Comparison of ENCODE assay signal across 10 cellular contexts in genomic region chr1:209411491-209411929, GRCh38.
DNase-seq lines count a peak whose midpoint lies in the region; ATAC-seq and TF ChIP-seq lines count a peak whose summit lies in the region.
"Had no signal": no experiment of that assay in that cellular context is flagged by ENCODE, and none has a peak within 500 bp of the region (broad histone marks: within the 10 kb centered on the region; RNA-seq: fewer than 3 reads in every experiment).

No MANE protein-coding gene starts in this region.

- dilution Hi-C loops in IMR-90 (cut with HindIII; ENCODE audit: low sequenced_read_pairs, unreplicated experiment): no loop called here

- H2BK20ac ChIP-seq in IMR-90 (ENCODE audit: low read depth, low read length): peak overlapping the region; percentile 27; the same call in 1 of the 2 replicates

- H3K4me1 Mint-ChIP-seq in activated naive CD4-positive, alpha-beta T cell treated with anti-CD3 and anti-CD28 coated beads, Interleukin-2, amount 10 ng/mL, durations not matched to agents 7 days and 5 days: no peaks in the 10 kb centered on the region

- peak overlapping the region; percentile 42 for H3K4ac ChIP-seq in IMR-90 (ENCODE audit: low read depth, low read length)

- H3K36me3 ChIP-seq in IMR-90 (ENCODE audit: control insufficient read depth, insufficient read depth, low read length) (no peaks in the 10 kb centered on the region), hepatocyte (replicated peaks; ENCODE audit: insufficient read depth, low read depth) (no peaks in the 10 kb centered on the region), subcutaneous abdominal adipose tissue (ENCODE audit: control insufficient read depth in 5 of 5, insufficient read depth in 5 of 5, low read length in 5 of 5) (no peaks in the 10 kb centered on the region)

- H2AFZ ChIP-seq in IMR-90 (replicated peaks; ENCODE audit: low read length, poor library complexity) (no peak overlapping the region), hepatocyte (no peak overlapping the region)
- H2AFZ ChIP-seq: parathyroid adenoma had no signal

- no peaks in the 10 kb centered on the region; the same call in 1 of the 2 replicates for H3K9me1 ChIP-seq in IMR-90 (ENCODE audit: insufficient read depth, low read length)

- WGBS in IMR-90 (ENCODE audit: extremely low coverage in 2 of 2, insufficient read length in 1 of 2), 2 experiments: no CpG with 5 or more reads among the region's 3 CpGs
- 64% methylated on average over 3 of the region's 3 CpGs for WGBS in hepatocyte (ENCODE audit: low lambda C conversion rate, missing lambda C conversion rate)

- H4K8ac ChIP-seq in IMR-90 (ENCODE audit: low read depth in 2 of 2, low read length in 2 of 2): peak overlapping the region in 1 of 2 experiments; percentile 59; a peak in 2 of 4 replicates

- no peaks in the 10 kb centered on the region for H3K9me3 Mint-ChIP-seq in activated naive CD4-positive, alpha-beta T cell treated with anti-CD3 and anti-CD28 coated beads, Interleukin-2, amount 10 ng/mL, durations not matched to agents 7 days and 5 days

- H2AK5ac ChIP-seq in IMR-90 (ENCODE audit: low read depth, low read length): peak overlapping the region; percentile 55; the same call in 1 of the 2 replicates

- no peaks in the 10 kb centered on the region for H3K9me2 ChIP-seq in hepatocyte (replicated peaks; ENCODE audit: insufficient read depth)

- H3K4me2 ChIP-seq in IMR-90 (ENCODE audit: low read depth, low read length): no peak overlapping the region
- no peak overlapping the region for H3K4me2 ChIP-seq in hepatocyte

- POLR2A ChIA-PET in IMR-90 (lab: Charles Lee; ENCODE audit: unreplicated experiment): no interaction called here

- DNase-seq in IMR-90 (peak; percentile 41), astrocyte of the spinal cord (ENCODE audit: low read depth, low spot score) (peak; percentile 32), hepatocyte (ENCODE audit: low spot score) (no peak)
- no peak for DNase-seq in activated naive CD4-positive, alpha-beta T cell treated with anti-CD3 and anti-CD28 coated beads, Interleukin-2, amount 10 ng/mL, durations not matched to agents 7 days and 5 days
- DNase-seq: activated naive CD4-positive, alpha-beta T cell treated with anti-CD3 and anti-CD28 coated beads, Interleukin-2, amount 50 U/mL, for 16 hours; stimulated activated CD8-positive, alpha-beta memory T cell treated with anti-CD3 and anti-CD28 coated beads, Interleukin-4, amount 100 ng/mL, for 48 hours had no signal

- no peak overlapping the region for H3K9ac ChIP-seq in IMR-90 (ENCODE audit: low read depth, low read length)
- H3K9ac ChIP-seq in subcutaneous abdominal adipose tissue (ENCODE audit: low read length in 5 of 5): peak overlapping the region in 1 of 5 donors; percentile 38
- H3K9ac ChIP-seq: parathyroid adenoma had no signal

- H3K4me3 Mint-ChIP-seq in activated naive CD4-positive, alpha-beta T cell treated with anti-CD3 and anti-CD28 coated beads, Interleukin-2, amount 10 ng/mL, durations not matched to agents 7 days and 5 days: no peak overlapping the region

- peak overlapping the region; percentile 71 for H2BK120ac ChIP-seq in IMR-90 (ENCODE audit: low read depth, low read length)

- TF ChIP-seq CTCF in IMR-90 (conservative IDR thresholded peaks at IDR 0.05; ENCODE audit: low read depth, low read length) (no peak), astrocyte of the spinal cord (IDR thresholded peaks at IDR 0.05; ENCODE audit: low read depth, low read length) (no peak), hepatocyte (IDR thresholded peaks at IDR 0.05; ENCODE audit: poor library complexity) (no peak)

- no peak overlapping the region for H3K4me3 ChIP-seq in IMR-90 (ENCODE audit: insufficient read depth, low read depth, low read length)
- H3K4me3 ChIP-seq in astrocyte of the spinal cord (ENCODE audit: low read depth, low read length): no peak overlapping the region
- no peak overlapping the region for H3K4me3 ChIP-seq in hepatocyte
- H3K4me3 ChIP-seq in subcutaneous abdominal adipose tissue (ENCODE audit: low read depth in 1 of 5, low read length in 5 of 5): no peak overlapping the region

- no peak overlapping the region for H3K23ac ChIP-seq in IMR-90 (ENCODE audit: low read depth, low read length)

- H3K79me1 ChIP-seq in IMR-90 (ENCODE audit: low read depth in 1 of 2, low read length in 2 of 2): no peaks in the 10 kb centered on the region

- H3K56ac ChIP-seq in IMR-90 (ENCODE audit: extremely low read depth, insufficient read depth, low read length): 0 out of 2 replicates have a peak overlapping the region, but pooled peaks have one; percentile 6

- peaks cover 27% of the 10 kb centered on the region for H3K27me3 Mint-ChIP-seq in activated naive CD4-positive, alpha-beta T cell treated with anti-CD3 and anti-CD28 coated beads, Interleukin-2, amount 10 ng/mL, durations not matched to agents 7 days and 5 days

- peak overlapping the region; percentile 17 for H4K5ac ChIP-seq in IMR-90 (ENCODE audit: low read depth, low read length)

- TF ChIP-seq POLR2A in IMR-90 (IDR thresholded peaks at IDR 0.05; ENCODE audit: low read depth, low read length): no peak

- H4K20me1 ChIP-seq in IMR-90 (ENCODE audit: insufficient read depth, low read length): no peaks in the 10 kb centered on the region
- no peaks in the 10 kb centered on the region for H4K20me1 ChIP-seq in hepatocyte (ENCODE audit: insufficient read depth, poor library complexity, severe bottlenecking)

- no peaks in the 10 kb centered on the region for H3K36me3 Mint-ChIP-seq in activated naive CD4-positive, alpha-beta T cell treated with anti-CD3 and anti-CD28 coated beads, Interleukin-2, amount 10 ng/mL, durations not matched to agents 7 days and 5 days

- no peak for TF ChIP-seq RAD21 in IMR-90 (IDR thresholded peaks at IDR 0.05; ENCODE audit: low read length)

- H3K27me3 ChIP-seq in IMR-90 (ENCODE audit: control insufficient read depth, insufficient read depth, low read length) (no peaks in the 10 kb centered on the region; the same call in 1 of the 2 replicates), hepatocyte (no peaks in the 10 kb centered on the region), subcutaneous abdominal adipose tissue (ENCODE audit: control insufficient read depth in 5 of 5, insufficient read depth in 4 of 5, low read length in 5 of 5) (peaks cover 0 to 3% (median 0%) of the 10 kb centered on the region in 5 donors)

- no peaks in the 10 kb centered on the region for H3K79me2 ChIP-seq in hepatocyte
- H3K79me2 ChIP-seq: parathyroid adenoma had no signal

- peak overlapping the region; percentile 0 for H2AK9ac ChIP-seq in IMR-90 (replicated peaks; ENCODE audit: low read depth, low read length, poor library complexity)

- H3K27ac Mint-ChIP-seq in activated naive CD4-positive, alpha-beta T cell treated with anti-CD3 and anti-CD28 coated beads, Interleukin-2, amount 10 ng/mL, durations not matched to agents 7 days and 5 days: no peak overlapping the region

- H3K27ac ChIP-seq in IMR-90 (ENCODE audit: insufficient read depth, low read length) (peak overlapping the region; percentile 39), hepatocyte (peak overlapping the region; percentile 42), subcutaneous abdominal adipose tissue (ENCODE audit: low read depth, low read length) (peak overlapping the region; percentile 24)
- H3K27ac ChIP-seq: parathyroid adenoma had no signal

- H4K91ac ChIP-seq in IMR-90 (ENCODE audit: insufficient read depth, low read depth, low read length): peak overlapping the region; percentile 49

- in situ Hi-C loops in IMR-90 (cut with MboI; ENCODE audit: low sequenced_read_pairs) (no loop called here), astrocyte of the spinal cord (cut with HindIII; ENCODE audit: low sequenced_read_pairs) (no loop called here)

- peak overlapping the region; percentile 31 for H3K18ac ChIP-seq in IMR-90 (ENCODE audit: low read depth, low read length)

- CTCF ChIA-PET in IMR-90 (lab: Yijun Ruan, JAX): interaction anchor here (0.7 kb wide), 1 partner anchor 34 kb away, joined by 3 read pairs; no protein-coding TSS in a partner anchor
- CTCF ChIA-PET in activated naive CD4-positive, alpha-beta T cell treated with anti-CD3 and anti-CD28 coated beads, Interleukin-2, amount 10 ng/mL, durations not matched to agents 7 days and 5 days (lab: Charles Lee): interaction anchor here (0.9 kb wide), 1 partner anchor 154 kb away, joined by 4 read pairs; no protein-coding TSS in a partner anchor

- H2BK5ac ChIP-seq in IMR-90 (ENCODE audit: low read depth, low read length, poor library complexity, severe bottlenecking): peak overlapping the region; percentile 43

- H3K9me3 ChIP-seq in IMR-90 (ENCODE audit: control insufficient read depth, insufficient read depth, low read length) (peaks cover 2% of the 10 kb centered on the region; the same call in 1 of the 2 replicates), hepatocyte (ENCODE audit: low read depth) (no peaks in the 10 kb centered on the region), subcutaneous abdominal adipose tissue (ENCODE audit: control insufficient read depth in 5 of 5, low read length in 5 of 5) (no peaks in the 10 kb centered on the region)

- H3K14ac ChIP-seq in IMR-90 (replicated peaks; ENCODE audit: low read depth, low read length): no peak overlapping the region

- 0 out of 3 replicates have a peak overlapping the region, but pooled peaks have one; percentile 49 for H2BK15ac ChIP-seq in IMR-90 (ENCODE audit: low read depth, low read length)

- BruUV-seq in IMR-90 (replicated peaks; lab: Mats Ljungman, UMichigan): no TSS peak

- intact Hi-C loops in IMR-90 (cut with micrococcal nuclease): no loop called here

- ATAC-seq in IMR-90 (ENCODE audit: low read depth) (peak; percentile 54; the same call in 1 of the 2 replicates), GM18873 (IDR thresholded peaks at IDR 0.05; ENCODE audit: low FRiP score, unreplicated experiment) (no peak), GM18909 (IDR thresholded peaks at IDR 0.05; ENCODE audit: poor library complexity, unreplicated experiment) (no peak)

- H3K4me1 ChIP-seq in IMR-90 (ENCODE audit: control insufficient read depth, insufficient read depth, low read length) (peaks cover 10% of the 10 kb centered on the region), hepatocyte (ENCODE audit: insufficient read depth) (peaks cover 7% of the 10 kb centered on the region), subcutaneous abdominal adipose tissue (ENCODE audit: control insufficient read depth in 5 of 5, insufficient read depth in 5 of 5, low read length in 5 of 5) (peaks cover 0 to 9% (median 0%) of the 10 kb centered on the region in 5 donors)

TF ChIP-seq in IMR-90, 13 proteins besides CTCF, POLR2A, EP300 and RAD21 (continues in another document):
- no peak for TF ChIP-seq SMC3 (IDR thresholded peaks at IDR 0.05; ENCODE audit: low read depth, low read length)
- no peak for TF ChIP-seq MAFK (IDR thresholded peaks at IDR 0.05; ENCODE audit: low read depth, low read length)
- TF ChIP-seq NFE2L2 (IDR thresholded peaks at IDR 0.05; ENCODE audit: low read depth, low read length): no peak
- no peak for TF ChIP-seq MAZ (IDR thresholded peaks at IDR 0.05; ENCODE audit: borderline replicate concordance, low read depth, low read length)
- TF ChIP-seq FOS (IDR thresholded peaks at IDR 0.05; ENCODE audit: low read depth, low read length): no peak
- TF ChIP-seq CEBPB (IDR thresholded peaks at IDR 0.05; ENCODE audit: low read depth, low read length): no peak
- TF ChIP-seq RCOR1 (IDR thresholded peaks at IDR 0.05; ENCODE audit: insufficient replicate concordance, low read length): no peak

Comparison
In these comparisons a context has a peak if more than half of its experiments do, and no peak if none do; other contexts are left out.
1. DNase-seq: peak in IMR-90 (single experiment) and astrocyte of the spinal cord (single experiment); none in hepatocyte (single experiment) and activated naive CD4-positive, alpha-beta T cell treated with anti-CD3 and anti-CD28 coated beads, Interleukin-2, amount 10 ng/mL, durations not matched to agents 7 days and 5 days (single experiment).
2. Peak in every context shown above with its lines, with median percentiles within 50 percentile points of each other: H3K27ac ChIP-seq.